ENCODE assay signal across 19 cellular contexts in the genomic region with DNA sequence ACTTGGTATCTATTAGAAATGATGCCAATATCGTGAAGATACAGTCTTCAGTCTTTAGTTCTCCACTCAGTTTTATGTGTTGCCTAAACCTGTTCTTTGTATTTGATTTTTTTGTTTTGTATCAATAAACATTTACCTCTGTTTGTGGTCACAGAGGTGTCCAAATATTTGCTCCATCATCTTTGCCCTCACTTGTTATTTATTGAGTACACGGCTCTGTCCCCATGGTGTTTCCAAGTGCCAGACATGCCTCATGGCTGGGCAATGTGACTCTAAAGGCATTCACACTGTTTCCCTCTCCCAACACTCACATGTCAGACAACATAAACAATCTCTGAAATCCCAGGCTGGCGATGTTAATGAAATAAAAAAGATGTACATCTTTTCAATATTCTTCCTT.
"Had no signal": no experiment of that assay in that cellular context is flagged by ENCODE, and none has a peak within 500 bp of the region (broad histone marks: within the 10 kb centered on the region; RNA-seq: fewer than 3 reads in every experiment).

No MANE protein-coding gene starts in this region.

- DNase-seq: activated CD4-positive, alpha-beta memory T cell treated with anti-CD3 and anti-CD28 coated beads, Interleukin-2, amount 10 ng/mL, durations not matched to agents 7 days and 5 days; activated CD4-positive, alpha-beta T cell treated with anti-CD3 and anti-CD28 coated beads for 36 hours; activated CD4-positive, alpha-beta T cell treated with anti-CD3 and anti-CD28 coated beads, Interleukin-2, amount 50 U/mL, for 1 hour; activated CD8-positive, alpha-beta memory T cell treated with anti-CD3 and anti-CD28 coated beads, Interleukin-2, amount 50 U/mL, for 4 hours; activated naive CD4-positive, alpha-beta T cell treated with anti-CD3 and anti-CD28 coated beads, Interleukin-2, amount 50 U/mL, for 16 hours; activated naive CD8-positive, alpha-beta T cell treated with anti-CD3 and anti-CD28 coated beads, Interleukin-2, amount 10 ng/mL, durations not matched to agents 7 days and 5 days; activated T-cell treated with anti-CD3 and anti-CD28 coated beads, Interleukin-2, amount 50 U/mL, for 72 hours; adrenal gland; anterior cingulate cortex; caudate nucleus; colonic mucosa; NCI-H187; NCI-H2081 treated with DMSO at 0.1 percent for 48 hours; NCI-H446; SIG-M5; T-helper 17 cell; T1000; WERI-Rb-1 had no signal

- H3K4me1 Mint-ChIP-seq: activated CD4-positive, alpha-beta memory T cell treated with anti-CD3 and anti-CD28 coated beads, Interleukin-2, amount 10 ng/mL, durations not matched to agents 7 days and 5 days; activated CD4-positive, alpha-beta T cell treated with anti-CD3 and anti-CD28 coated beads for 36 hours; activated naive CD8-positive, alpha-beta T cell treated with anti-CD3 and anti-CD28 coated beads, Interleukin-2, amount 10 ng/mL, durations not matched to agents 7 days and 5 days; T-helper 17 cell had no signal

- H3K4me3 Mint-ChIP-seq: activated CD4-positive, alpha-beta memory T cell treated with anti-CD3 and anti-CD28 coated beads, Interleukin-2, amount 10 ng/mL, durations not matched to agents 7 days and 5 days; activated CD4-positive, alpha-beta T cell treated with anti-CD3 and anti-CD28 coated beads for 36 hours; activated naive CD8-positive, alpha-beta T cell treated with anti-CD3 and anti-CD28 coated beads, Interleukin-2, amount 10 ng/mL, durations not matched to agents 7 days and 5 days; activated T-cell treated with anti-CD3 and anti-CD28 coated beads, Interleukin-2, amount 50 U/mL, for 72 hours; T-helper 17 cell had no signal

- H3K4me1 ChIP-seq: adrenal gland, colonic mucosa had no signal

- H3K36me3 Mint-ChIP-seq: activated naive CD8-positive, alpha-beta T cell treated with anti-CD3 and anti-CD28 coated beads, Interleukin-2, amount 10 ng/mL, durations not matched to agents 7 days and 5 days had no signal

- ATAC-seq: activated CD4-positive, alpha-beta T cell treated with anti-CD3 and anti-CD28 coated beads for 36 hours; activated T-cell treated with anti-CD3 and anti-CD28 coated beads, Interleukin-2, amount 50 U/mL, for 72 hours; T-helper 17 cell had no signal

- H3K4me3 ChIP-seq: adrenal gland, colonic mucosa had no signal

- H3K27me3 Mint-ChIP-seq: activated CD4-positive, alpha-beta memory T cell treated with anti-CD3 and anti-CD28 coated beads, Interleukin-2, amount 10 ng/mL, durations not matched to agents 7 days and 5 days; activated CD4-positive, alpha-beta T cell treated with anti-CD3 and anti-CD28 coated beads for 36 hours; activated naive CD8-positive, alpha-beta T cell treated with anti-CD3 and anti-CD28 coated beads, Interleukin-2, amount 10 ng/mL, durations not matched to agents 7 days and 5 days; T-helper 17 cell had no signal

- H3K27ac ChIP-seq: adrenal gland, colonic mucosa, WERI-Rb-1 had no signal

- H3K9me3 ChIP-seq: adrenal gland, colonic mucosa had no signal

- H3K36me3 ChIP-seq: adrenal gland, colonic mucosa, WERI-Rb-1 had no signal

- H3K27ac Mint-ChIP-seq: activated CD4-positive, alpha-beta memory T cell treated with anti-CD3 and anti-CD28 coated beads, Interleukin-2, amount 10 ng/mL, durations not matched to agents 7 days and 5 days; activated CD4-positive, alpha-beta T cell treated with anti-CD3 and anti-CD28 coated beads for 36 hours; activated naive CD8-positive, alpha-beta T cell treated with anti-CD3 and anti-CD28 coated beads, Interleukin-2, amount 10 ng/mL, durations not matched to agents 7 days and 5 days; activated T-cell treated with anti-CD3 and anti-CD28 coated beads, Interleukin-2, amount 50 U/mL, for 72 hours; activated T-helper 2 cell treated with anti-CD3 and anti-CD28 coated beads, Interferon-gamma antibody, Interleukin-2, Interleukin-4, amounts not matched to agents 10 μg/mL and 5 μg/mL and 100 μg/mL, durations not matched to agents 14 hours and 24 hours and 36 hours; T-helper 17 cell had no signal
